Comparison of ENCODE assay signal across 1 cellular context in genomic region chr9:69153707-69154521, GRCh38.
TF ChIP-seq lines count a peak whose summit lies in the region.

No MANE protein-coding gene starts in this region.

TF ChIP-seq in HepG2, 621 proteins besides CTCF, POLR2A, EP300 and RAD21 (continued from another document and continues in another):
- TF ChIP-seq PAXIP1 (CRISPR knock-in tag; conservative IDR thresholded peaks at IDR 0.05): peak; percentile 81
- no peak for TF ChIP-seq ZNF549 (CRISPR knock-in tag; IDR thresholded peaks at IDR 0.05)
- TF ChIP-seq ZNF274 (CRISPR knock-in tag; IDR thresholded peaks at IDR 0.05): no peak
- peak; percentile 47 for TF ChIP-seq ASH2L (IDR thresholded peaks at IDR 0.05; ENCODE audit: insufficient read length, low read depth, low read length)
- no peak for TF ChIP-seq SIN3B (IDR thresholded peaks at IDR 0.05; ENCODE audit: low read length)
- TF ChIP-seq HIVEP1 (CRISPR knock-in tag; IDR thresholded peaks at IDR 0.05): no peak
- no peak for TF ChIP-seq ZNF207 (IDR thresholded peaks at IDR 0.05; ENCODE audit: borderline replicate concordance)
- TF ChIP-seq ZFP41 (CRISPR knock-in tag; IDR thresholded peaks at IDR 0.05; ENCODE audit: borderline replicate concordance): no peak
- no peak for TF ChIP-seq KDM2A (CRISPR knock-in tag; IDR thresholded peaks at IDR 0.05; ENCODE audit: borderline replicate concordance, low read depth)
- no peak for TF ChIP-seq MTA3 (CRISPR knock-in tag; IDR thresholded peaks at IDR 0.05)
- peak; percentile 22; the same call in 1 of the 2 replicates for TF ChIP-seq ZNF136 (CRISPR knock-in tag; IDR thresholded peaks at IDR 0.05; ENCODE audit: low read depth)
- TF ChIP-seq PRDM15 (CRISPR knock-in tag; IDR thresholded peaks at IDR 0.05): no peak
- no peak for TF ChIP-seq HOXA7 (CRISPR knock-in tag; IDR thresholded peaks at IDR 0.05)
- TF ChIP-seq PBX3 (CRISPR knock-in tag; IDR thresholded peaks at IDR 0.05; ENCODE audit: borderline replicate concordance): no peak
- no peak for TF ChIP-seq ZNF577 (CRISPR knock-in tag; IDR thresholded peaks at IDR 0.05; ENCODE audit: borderline replicate concordance, low read depth)
- peak; percentile 77 for TF ChIP-seq FOXP4 (CRISPR knock-in tag; IDR thresholded peaks at IDR 0.05)
- peak; percentile 47 for TF ChIP-seq TCF7 (IDR thresholded peaks at IDR 0.05; ENCODE audit: low read depth)
- no peak for TF ChIP-seq PHF8 (CRISPR knock-in tag; IDR thresholded peaks at IDR 0.05)
- TF ChIP-seq ZNF101 (CRISPR knock-in tag; IDR thresholded peaks at IDR 0.05; ENCODE audit: borderline replicate concordance, low read depth): no peak
- no peak for TF ChIP-seq RBAK (CRISPR knock-in tag; IDR thresholded peaks at IDR 0.05)
- no peak for TF ChIP-seq IKZF1 (IDR thresholded peaks at IDR 0.05)
- TF ChIP-seq SAFB2 (CRISPR knock-in tag; IDR thresholded peaks at IDR 0.05; ENCODE audit: borderline replicate concordance, low read depth): no peak
- peak; percentile 76; the same call in 1 of the 2 replicates for TF ChIP-seq ZNF556 (CRISPR knock-in tag; IDR thresholded peaks at IDR 0.05; ENCODE audit: borderline replicate concordance)
- no peak for TF ChIP-seq SKI (IDR thresholded peaks at IDR 0.05; ENCODE audit: partially characterized antibody)
- TF ChIP-seq MEIS2 (CRISPR knock-in tag; IDR thresholded peaks at IDR 0.05): no peak; the same call in 1 of the 2 replicates
- no peak for TF ChIP-seq ARHGAP35 (CRISPR knock-in tag; IDR thresholded peaks at IDR 0.05; ENCODE audit: borderline replicate concordance)
- no peak for TF ChIP-seq BRD4 (CRISPR knock-in tag; IDR thresholded peaks at IDR 0.05)
- TF ChIP-seq ZNF260 (CRISPR knock-in tag; IDR thresholded peaks at IDR 0.05; ENCODE audit: borderline replicate concordance, low read depth): no peak
- TF ChIP-seq ZNF547 (CRISPR knock-in tag; IDR thresholded peaks at IDR 0.05): no peak
- no peak for TF ChIP-seq MXD4 (CRISPR knock-in tag; IDR thresholded peaks at IDR 0.05)
- peak; percentile 92 for TF ChIP-seq TEAD3 (CRISPR knock-in tag; optimal IDR thresholded peaks at IDR 0.05; ENCODE audit: borderline replicate concordance)
- no peak for TF ChIP-seq ZNF788 (CRISPR knock-in tag; IDR thresholded peaks at IDR 0.05; ENCODE audit: borderline replicate concordance)
- TF ChIP-seq ZNF570 (CRISPR knock-in tag; IDR thresholded peaks at IDR 0.05; ENCODE audit: borderline replicate concordance): no peak
- no peak for TF ChIP-seq NFIB (CRISPR knock-in tag; IDR thresholded peaks at IDR 0.05; ENCODE audit: borderline replicate concordance)
- TF ChIP-seq ZBTB8A (CRISPR knock-in tag; IDR thresholded peaks at IDR 0.05; ENCODE audit: borderline replicate concordance, low read depth): no peak
- no peak for TF ChIP-seq WIZ (CRISPR knock-in tag; IDR thresholded peaks at IDR 0.05)
- TF ChIP-seq TFDP1 (CRISPR knock-in tag; IDR thresholded peaks at IDR 0.05; ENCODE audit: borderline replicate concordance): no peak
- TF ChIP-seq CBX1 (IDR thresholded peaks at IDR 0.05; ENCODE audit: low read depth): no peak
- no peak; the same call in 1 of the 2 replicates for TF ChIP-seq RXRA (CRISPR knock-in tag; IDR thresholded peaks at IDR 0.05)
- no peak for TF ChIP-seq TRIM24 (CRISPR knock-in tag; IDR thresholded peaks at IDR 0.05)
- TF ChIP-seq UBTF (CRISPR knock-in tag; IDR thresholded peaks at IDR 0.05): no peak
- TF ChIP-seq HNRNPL (IDR thresholded peaks at IDR 0.05; ENCODE audit: low read depth, low read length): no peak
- TF ChIP-seq DPF2 (CRISPR knock-in tag; IDR thresholded peaks at IDR 0.05; ENCODE audit: borderline replicate concordance, low read depth): peak; percentile 84; the same call in 1 of the 2 replicates
- TF ChIP-seq KDM1A (CRISPR knock-in tag; IDR thresholded peaks at IDR 0.05): peak; percentile 81
- TF ChIP-seq CREBL2 (CRISPR knock-in tag; IDR thresholded peaks at IDR 0.05; ENCODE audit: borderline replicate concordance): no peak
- TF ChIP-seq ZNF275 (CRISPR knock-in tag; IDR thresholded peaks at IDR 0.05; ENCODE audit: borderline replicate concordance): 0 out of 2 replicates have a peak, but pooled peaks have one; percentile 32
- TF ChIP-seq ZNF839 (CRISPR knock-in tag; IDR thresholded peaks at IDR 0.05; ENCODE audit: borderline replicate concordance): no peak
- no peak for TF ChIP-seq ZBTB4 (CRISPR knock-in tag; IDR thresholded peaks at IDR 0.05; ENCODE audit: borderline replicate concordance)
- no peak for TF ChIP-seq ZNF10 (CRISPR knock-in tag; IDR thresholded peaks at IDR 0.05; ENCODE audit: borderline replicate concordance, low read depth)
- TF ChIP-seq CAMTA2 (CRISPR knock-in tag; IDR thresholded peaks at IDR 0.05; ENCODE audit: borderline replicate concordance): no peak
